ENCODE assay signal across 9 cellular contexts in genomic region chr6:11921017-11921438, GRCh38.
DNase-seq lines count a peak whose midpoint lies in the region; ATAC-seq and TF ChIP-seq lines count a peak whose summit lies in the region.
"Had no signal": no experiment of that assay in that cellular context is flagged by ENCODE, and none has a peak within 500 bp of the region (broad histone marks: within the 10 kb centered on the region; RNA-seq: fewer than 3 reads in every experiment).

No MANE protein-coding gene starts in this region.

- TF ChIP-seq CTCF in SK-N-SH (IDR thresholded peaks at IDR 0.05) (no peak), gastroesophageal sphincter (IDR thresholded peaks at IDR 0.05) (no peak), progenitor cell of endocrine pancreas (IDR thresholded peaks at IDR 0.05; ENCODE audit: unreplicated experiment) (no peak)

- H3F3A ChIP-seq in SK-N-SH (replicated peaks; ENCODE audit: insufficient read depth): peaks cover 15% of the 10 kb centered on the region

- H3K4me3 Mint-ChIP-seq in progenitor cell of endocrine pancreas (ENCODE audit: low read depth): no peak overlapping the region
- H3K4me3 Mint-ChIP-seq in activated T-cell treated with anti-CD3 and anti-CD28 coated beads, Interleukin-2, amount 50 U/mL, for 24 hours: no peak overlapping the region
- H3K4me3 Mint-ChIP-seq: neural crest cell had no signal

- peak overlapping the region; percentile 64 for H3K9ac ChIP-seq in SK-N-SH

- TF ChIP-seq EP300 in SK-N-SH (IDR thresholded peaks at IDR 0.05; ENCODE audit: borderline replicate concordance in 1 of 2, low read depth in 1 of 2, low read length in 1 of 2) (peak in 1 of 2 experiments; percentile 51; a peak in 1 of 4 replicates), gastroesophageal sphincter (IDR thresholded peaks at IDR 0.05) (no peak)

- peak overlapping the region; percentile 55; the same call in 1 of the 2 replicates for H3K4me2 ChIP-seq in SK-N-SH

- no peaks in the 10 kb centered on the region for H3K9me3 ChIP-seq in SK-N-SH
- H3K9me3 ChIP-seq in gastroesophageal sphincter: no peaks in the 10 kb centered on the region

- H3K27ac ChIP-seq in SK-N-SH (ENCODE audit: low read depth in 2 of 2, low read length in 1 of 2): peak overlapping the region; percentile 48 to 89; a peak in 3 of 4 replicates
- H3K27ac ChIP-seq in gastroesophageal sphincter: peak overlapping the region in 3 of 4 donors; percentile 32 to 45 (median 44)

- ATAC-seq in gastroesophageal sphincter: peak; percentile 84
- ATAC-seq in HG02763 (IDR thresholded peaks at IDR 0.05; ENCODE audit: unreplicated experiment): no peak

- H3K4me1 ChIP-seq in SK-N-SH (ENCODE audit: control insufficient read depth in 1 of 2, insufficient read depth in 2 of 2, low read depth in 1 of 2, low read length in 1 of 2) (peaks cover 12 to 30% of the 10 kb centered on the region in 2 experiments), gastroesophageal sphincter (peaks cover 0 to 30% (median 3%) of the 10 kb centered on the region in 3 donors)

- no peaks in the 10 kb centered on the region for H3K27me3 ChIP-seq in SK-N-SH (ENCODE audit: insufficient read depth)
- H3K27me3 ChIP-seq in gastroesophageal sphincter: no peaks in the 10 kb centered on the region

- POLR2A ChIA-PET in SK-N-SH (lab: Yijun Ruan, JAX): no interaction called here

- WGBS in SK-N-SH (ENCODE audit: low lambda C conversion rate): 33% methylated on average over 1 of the region's 5 CpGs
- 26 to 60% methylated on average over 2 of the region's 5 CpGs for WGBS in gastroesophageal sphincter (ENCODE audit: low coverage in 1 of 2), 2 donors

- H3K27ac Mint-ChIP-seq in progenitor cell of endocrine pancreas: peak overlapping the region; percentile 21
- H3K27ac Mint-ChIP-seq in activated T-cell treated with anti-CD3 and anti-CD28 coated beads, Interleukin-2, amount 50 U/mL, for 24 hours: no peak overlapping the region

- H3K36me3 Mint-ChIP-seq in progenitor cell of endocrine pancreas (ENCODE audit: insufficient read depth): no peaks in the 10 kb centered on the region
- H3K36me3 Mint-ChIP-seq in activated T-cell treated with anti-CD3 and anti-CD28 coated beads, Interleukin-2, amount 50 U/mL, for 24 hours (ENCODE audit: low read depth): no peaks in the 10 kb centered on the region

- no peaks in the 10 kb centered on the region for H4K20me1 ChIP-seq in SK-N-SH (ENCODE audit: insufficient read depth)

- DNase-seq in EH (ENCODE audit: low read depth) (peak; percentile 96), SK-N-SH (no peak), progenitor cell of endocrine pancreas (ENCODE audit: low spot score, unreplicated experiment) (no peak), GM19238 (ENCODE audit: insufficient read length, low spot score) (no peak), hippocampal formation (lab: John Stamatoyannopoulos, UW) (no peak)
- DNase-seq in activated T-cell treated with anti-CD3 and anti-CD28 coated beads, Interleukin-2, amount 50 U/mL, for 24 hours: no peak

- TF ChIP-seq POLR2A in gastroesophageal sphincter (IDR thresholded peaks at IDR 0.05): no peak

- H3K79me2 ChIP-seq in SK-N-SH (ENCODE audit: insufficient read depth): no peaks in the 10 kb centered on the region

- peak overlapping the region; percentile 67 for H2AFZ ChIP-seq in SK-N-SH (ENCODE audit: low read depth)

- no peak for TF ChIP-seq RAD21 in SK-N-SH (IDR thresholded peaks at IDR 0.05; ENCODE audit: low read length)

- no peaks in the 10 kb centered on the region for H3K27me3 Mint-ChIP-seq in progenitor cell of endocrine pancreas
- no peaks in the 10 kb centered on the region for H3K27me3 Mint-ChIP-seq in activated T-cell treated with anti-CD3 and anti-CD28 coated beads, Interleukin-2, amount 50 U/mL, for 24 hours

- CTCF ChIA-PET in SK-N-SH (lab: Yijun Ruan, JAX): interaction anchor here (0.7 kb wide), 1 partner anchor 37 kb away, joined by 3 read pairs; no protein-coding TSS in a partner anchor

- H3K4me3 ChIP-seq in SK-N-SH (ENCODE audit: low read depth in 2 of 2, low read length in 1 of 2) (no peak overlapping the region), gastroesophageal sphincter (no peak overlapping the region)

- peaks cover 9% of the 10 kb centered on the region for H3K4me1 Mint-ChIP-seq in progenitor cell of endocrine pancreas (ENCODE audit: low read depth)
- no peaks in the 10 kb centered on the region for H3K4me1 Mint-ChIP-seq in activated T-cell treated with anti-CD3 and anti-CD28 coated beads, Interleukin-2, amount 50 U/mL, for 24 hours (ENCODE audit: low read depth)

- H3K36me3 ChIP-seq in SK-N-SH (replicated peaks in 1 of 2; ENCODE audit: control insufficient read depth in 1 of 2, insufficient read depth in 2 of 2, low read length in 1 of 2) (no peaks in the 10 kb centered on the region), gastroesophageal sphincter (no peaks in the 10 kb centered on the region)

- H3K9me2 ChIP-seq in SK-N-SH: no peaks in the 10 kb centered on the region

- no peaks in the 10 kb centered on the region for H3K9me3 Mint-ChIP-seq in progenitor cell of endocrine pancreas (ENCODE audit: low read depth)
- H3K9me3 Mint-ChIP-seq in activated T-cell treated with anti-CD3 and anti-CD28 coated beads, Interleukin-2, amount 50 U/mL, for 24 hours: no peaks in the 10 kb centered on the region
- H3K9me3 Mint-ChIP-seq: neural crest cell had no signal

TF ChIP-seq in SK-N-SH, 30 proteins besides CTCF, POLR2A, EP300 and RAD21 (continues in another document):
- no peak for TF ChIP-seq USF2 (IDR thresholded peaks at IDR 0.05; ENCODE audit: borderline replicate concordance, low read depth, low read length)
- no peak for TF ChIP-seq MEF2A (IDR thresholded peaks at IDR 0.05; ENCODE audit: borderline replicate concordance, low read depth)
- TF ChIP-seq ELF1 (IDR thresholded peaks at IDR 0.05): no peak
- peak; percentile 83 for TF ChIP-seq FOSL2 (IDR thresholded peaks at IDR 0.05; ENCODE audit: borderline replicate concordance, low read depth)
- peak; percentile 30; the same call in 1 of the 2 replicates for TF ChIP-seq RXRA (IDR thresholded peaks at IDR 0.05; ENCODE audit: borderline replicate concordance, low read depth)
- no peak for TF ChIP-seq FOXJ3 (CRISPR knock-in tag; IDR thresholded peaks at IDR 0.05)
- TF ChIP-seq YY1 (IDR thresholded peaks at IDR 0.05; ENCODE audit: low read depth): no peak
- TF ChIP-seq, protein P1, sequence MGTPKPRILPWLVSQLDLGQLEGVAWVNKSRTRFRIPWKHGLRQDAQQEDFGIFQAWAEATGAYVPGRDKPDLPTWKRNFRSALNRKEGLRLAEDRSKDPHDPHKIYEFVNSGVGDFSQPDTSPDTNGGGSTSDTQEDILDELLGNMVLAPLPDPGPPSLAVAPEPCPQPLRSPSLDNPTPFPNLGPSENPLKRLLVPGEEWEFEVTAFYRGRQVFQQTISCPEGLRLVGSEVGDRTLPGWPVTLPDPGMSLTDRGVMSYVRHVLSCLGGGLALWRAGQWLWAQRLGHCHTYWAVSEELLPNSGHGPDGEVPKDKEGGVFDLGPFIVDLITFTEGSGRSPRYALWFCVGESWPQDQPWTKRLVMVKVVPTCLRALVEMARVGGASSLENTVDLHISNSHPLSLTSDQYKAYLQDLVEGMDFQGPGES (IDR thresholded peaks at IDR 0.05; ENCODE audit: low read depth, low read length): no peak
- TF ChIP-seq JUND (IDR thresholded peaks at IDR 0.05): peak; percentile 59; the same call in 1 of the 2 replicates
- no peak for TF ChIP-seq USF1 (IDR thresholded peaks at IDR 0.05; ENCODE audit: borderline replicate concordance, low read depth)
- peak; percentile 65; the same call in 1 of the 2 replicates for TF ChIP-seq TAF1 (IDR thresholded peaks at IDR 0.05; ENCODE audit: borderline replicate concordance, low read depth, low read length)
- TF ChIP-seq REST (IDR thresholded peaks at IDR 0.05; ENCODE audit: low read depth, low read length): no peak
- no peak for TF ChIP-seq TEAD4 (IDR thresholded peaks at IDR 0.05; ENCODE audit: borderline replicate concordance, insufficient read depth)
- TF ChIP-seq SIN3A (IDR thresholded peaks at IDR 0.05; ENCODE audit: borderline replicate concordance, low read depth, low read length): 0 out of 2 replicates have a peak, but pooled peaks have one; percentile 58
